26 cellular contexts compared by ENCODE assay signal in genomic region chr1:215807926-215808325, GRCh38.
"Had no signal": no experiment of that assay in that cellular context is flagged by ENCODE, and none has a peak within 500 bp of the region (broad histone marks: within the 10 kb centered on the region; RNA-seq: fewer than 3 reads in every experiment).

No MANE protein-coding gene starts in this region.

- H3K36me3 Mint-ChIP-seq: activated CD8-positive, alpha-beta memory T cell treated with anti-CD3 and anti-CD28 coated beads, Interleukin-2, amount 10 ng/mL, durations not matched to agents 7 days and 5 days; activated naive CD8-positive, alpha-beta T cell had no signal

- H3K9me3 ChIP-seq: adrenal gland, SJSA1 had no signal

- H3K36me3 ChIP-seq: adrenal gland, SJSA1 had no signal

- H3K27me3 Mint-ChIP-seq: activated B cell treated with CpG ODN at 0.5 μM for 24 hours; activated CD4-positive, alpha-beta T cell treated with anti-CD3 and anti-CD28 coated beads, Interleukin-2, amount 10 ng/mL, durations not matched to agents 24 days and 14 days; activated CD8-positive, alpha-beta memory T cell treated with anti-CD3 and anti-CD28 coated beads, Interleukin-2, amount 10 ng/mL, durations not matched to agents 7 days and 5 days; activated naive CD8-positive, alpha-beta T cell; activated T-cell treated with anti-CD3 and anti-CD28 coated beads, Interleukin-2, amount 50 U/mL, for 24 hours had no signal

- H3K27ac Mint-ChIP-seq: activated B cell treated with CpG ODN at 0.5 μM for 24 hours; activated CD4-positive, alpha-beta T cell treated with anti-CD3 and anti-CD28 coated beads, Interleukin-2, amount 10 ng/mL, durations not matched to agents 24 days and 14 days; activated CD8-positive, alpha-beta memory T cell treated with anti-CD3 and anti-CD28 coated beads, Interleukin-2, amount 10 ng/mL, durations not matched to agents 7 days and 5 days; activated naive CD8-positive, alpha-beta T cell; activated T-cell treated with anti-CD3 and anti-CD28 coated beads, Interleukin-2, amount 50 U/mL, for 24 hours; activated T-helper 1 cell treated with anti-CD3 and anti-CD28 coated beads, Interleukin-12 subunit alpha, Interleukin-12 subunit beta, Interleukin-2, Interleukin-4 antibody, amounts not matched to agents 30 ng/mL and 10 ng/mL and 1 ng/mL, durations not matched to agents 14 hours and 24 hours and 36 hours had no signal

- H3K4me3 Mint-ChIP-seq: activated B cell treated with CpG ODN at 0.5 μM for 24 hours; activated CD4-positive, alpha-beta T cell treated with anti-CD3 and anti-CD28 coated beads, Interleukin-2, amount 10 ng/mL, durations not matched to agents 24 days and 14 days; activated CD8-positive, alpha-beta memory T cell treated with anti-CD3 and anti-CD28 coated beads, Interleukin-2, amount 10 ng/mL, durations not matched to agents 7 days and 5 days; activated naive CD8-positive, alpha-beta T cell; activated T-cell treated with anti-CD3 and anti-CD28 coated beads, Interleukin-2, amount 50 U/mL, for 24 hours; activated T-helper 1 cell treated with anti-CD3 and anti-CD28 coated beads, Interleukin-12 subunit alpha, Interleukin-12 subunit beta, Interleukin-2, Interleukin-4 antibody, amounts not matched to agents 30 ng/mL and 10 ng/mL and 1 ng/mL, durations not matched to agents 14 hours and 24 hours and 36 hours had no signal

- H3K4me1 ChIP-seq: adrenal gland, SJSA1 had no signal

- ATAC-seq: activated CD8-positive, alpha-beta memory T cell treated with anti-CD3 and anti-CD28 coated beads, Interleukin-2, amount 10 ng/mL, durations not matched to agents 7 days and 5 days; PC-3 had no signal

- H3K4me3 ChIP-seq: adrenal gland, coronary artery, SJSA1 had no signal

- H3K27ac ChIP-seq: adrenal gland, coronary artery, SJSA1 had no signal

- DNase-seq: activated B cell treated with CpG ODN at 0.5 μM for 24 hours; activated CD4-positive, alpha-beta T cell treated with anti-CD3 and anti-CD28 coated beads for 1 hour; activated CD4-positive, alpha-beta T cell treated with anti-CD3 and anti-CD28 coated beads, Interleukin-2, amount 10 ng/mL, durations not matched to agents 24 days and 14 days; activated CD4-positive, alpha-beta T cell treated with anti-CD3 and anti-CD28 coated beads, Interleukin-2, amount 50 U/mL, for 48 hours; activated CD8-positive, alpha-beta memory T cell treated with anti-CD3 and anti-CD28 coated beads, Interleukin-2, amount 10 ng/mL, durations not matched to agents 7 days and 5 days; activated effector memory CD4-positive, alpha-beta T cell treated with anti-CD3 and anti-CD28 coated beads, Interleukin-2, amount 50 U/mL, for 16 hours; activated naive CD4-positive, alpha-beta T cell treated with Interleukin-2 at 50 U/mL for 16 hours; activated T-cell treated with anti-CD3 and anti-CD28 coated beads, Interleukin-2, amount 50 U/mL, for 24 hours; adrenal gland; anterior cingulate cortex; caudate nucleus; MM.1S; NCI-H1105 treated with DMSO at 0.1 percent for 48 hours; NCI-H1436 treated with DMSO at 0.1 percent for 48 hours; NCI-H187; NCI-H2081; NCI-H446; NCI-H524; PC-3; SHP77; T-helper 2 cell; T1000 had no signal

- H3K4me1 Mint-ChIP-seq: activated B cell treated with CpG ODN at 0.5 μM for 24 hours; activated CD4-positive, alpha-beta T cell treated with anti-CD3 and anti-CD28 coated beads, Interleukin-2, amount 10 ng/mL, durations not matched to agents 24 days and 14 days; activated CD8-positive, alpha-beta memory T cell treated with anti-CD3 and anti-CD28 coated beads, Interleukin-2, amount 10 ng/mL, durations not matched to agents 7 days and 5 days had no signal

- H3K27me3 ChIP-seq: adrenal gland, SJSA1 had no signal
